Comparison of ENCODE assay signal across 23 cellular contexts in the genomic region with DNA sequence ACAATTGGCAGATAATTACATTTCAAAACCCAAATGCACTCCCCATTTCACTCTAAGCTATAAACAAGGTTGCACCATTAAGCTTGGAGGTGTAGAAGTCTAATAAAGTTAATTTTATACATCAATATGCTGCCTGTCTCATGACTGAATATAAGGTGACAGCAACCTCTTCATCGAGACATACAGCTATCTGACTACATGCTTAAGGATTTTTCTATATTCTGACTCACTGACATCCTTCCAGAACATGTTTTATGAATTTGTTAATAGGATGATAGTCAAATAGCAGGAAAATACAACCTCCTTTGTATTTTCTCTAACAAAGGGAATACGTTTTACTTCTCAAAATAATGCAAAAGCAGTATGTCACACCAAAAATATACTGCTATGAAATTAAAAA.
DNase-seq lines count a peak whose midpoint lies in the region; ATAC-seq, FAIRE-seq and TF ChIP-seq lines count a peak whose summit lies in the region.
"Had no signal": no experiment of that assay in that cellular context is flagged by ENCODE, and none has a peak within 500 bp of the region (broad histone marks: within the 10 kb centered on the region; RNA-seq: fewer than 3 reads in every experiment).

No MANE protein-coding gene starts in this region.

- H3K36me3 ChIP-seq in left ventricle myocardium inferior (peaks cover 52% of the 10 kb centered on the region), heart left ventricle (peaks cover 0 to 67% (median 51%) of the 10 kb centered on the region in 9 donors), astrocyte (ENCODE audit: insufficient read depth, low read length) (peaks cover 27% of the 10 kb centered on the region), thyroid gland (no peaks in the 10 kb centered on the region)

- no peak for TF ChIP-seq CTCF in left ventricle myocardium inferior (IDR thresholded peaks at IDR 0.05; ENCODE audit: borderline replicate concordance)
- TF ChIP-seq CTCF in heart left ventricle (IDR thresholded peaks at IDR 0.05) = no peak
- TF ChIP-seq CTCF in astrocyte (IDR thresholded peaks at IDR 0.05; ENCODE audit: insufficient read depth, low read depth, low read length) = no peak
- TF ChIP-seq CTCF in glutamatergic neuron (IDR thresholded peaks at IDR 0.05; ENCODE audit: partially characterized antibody, unreplicated experiment) = no peak
- no peak for TF ChIP-seq CTCF in thyroid gland (IDR thresholded peaks at IDR 0.05)

- H3K9me3 Mint-ChIP-seq in astrocyte (ENCODE audit: unreplicated experiment) = no peaks in the 10 kb centered on the region
- peaks cover 5% of the 10 kb centered on the region for H3K9me3 Mint-ChIP-seq in glutamatergic neuron (ENCODE audit: unreplicated experiment)
- H3K9me3 Mint-ChIP-seq in activated T-cell treated with anti-CD3 and anti-CD28 coated beads, Interleukin-2, amount 50 U/mL, for 4 hours = no peaks in the 10 kb centered on the region
- H3K9me3 Mint-ChIP-seq: stimulated activated naive CD8-positive, alpha-beta T cell treated with anti-CD3 and anti-CD28 coated beads, Interleukin-15, Interleukin-2, amounts not matched to agents 100 ng/mL and 50 ng/mL, for 24 hours had no signal

- no peak for FAIRE-seq in astrocyte (lab: Jason Lieb, UNC)
- FAIRE-seq: K562 had no signal

- peaks cover 85% of the 10 kb centered on the region for H4K20me1 ChIP-seq in astrocyte (ENCODE audit: insufficient read depth, low read length)

- peak overlapping the region; percentile 2 for H3K4me2 ChIP-seq in astrocyte (ENCODE audit: low read length)

- TF ChIP-seq POLR2A in heart left ventricle (IDR thresholded peaks at IDR 0.05) (no peak), thyroid gland (IDR thresholded peaks at IDR 0.05) (no peak)

- H3K27me3 ChIP-seq in left ventricle myocardium inferior (ENCODE audit: low read depth) = no peaks in the 10 kb centered on the region
- no peaks in the 10 kb centered on the region for H3K27me3 ChIP-seq in heart left ventricle
- no peaks in the 10 kb centered on the region for H3K27me3 ChIP-seq in astrocyte (ENCODE audit: insufficient read depth, low read length)
- no peaks in the 10 kb centered on the region for H3K27me3 ChIP-seq in thyroid gland
- H3K27me3 ChIP-seq: body of pancreas, MG63 had no signal

- H3K4me3 Mint-ChIP-seq in astrocyte (ENCODE audit: unreplicated experiment) (no peak overlapping the region), glutamatergic neuron (ENCODE audit: unreplicated experiment) (no peak overlapping the region)
- H3K4me3 Mint-ChIP-seq in activated T-cell treated with anti-CD3 and anti-CD28 coated beads, Interleukin-2, amount 50 U/mL, for 4 hours = no peak overlapping the region
- H3K4me3 Mint-ChIP-seq: B cell; CD8-positive, alpha-beta T cell; stimulated activated naive CD8-positive, alpha-beta T cell treated with anti-CD3 and anti-CD28 coated beads, Interleukin-15, Interleukin-2, amounts not matched to agents 100 ng/mL and 50 ng/mL, for 24 hours; T-helper 17 cell had no signal

- peaks cover 22% of the 10 kb centered on the region for H3K4me1 Mint-ChIP-seq in astrocyte (ENCODE audit: low read depth, unreplicated experiment)
- peaks cover 26% of the 10 kb centered on the region for H3K4me1 Mint-ChIP-seq in glutamatergic neuron (ENCODE audit: low read depth, unreplicated experiment)
- H3K4me1 Mint-ChIP-seq in activated T-cell treated with anti-CD3 and anti-CD28 coated beads, Interleukin-2, amount 50 U/mL, for 4 hours (ENCODE audit: low read depth) = peaks cover 61% of the 10 kb centered on the region

- H3K36me3 Mint-ChIP-seq in astrocyte (ENCODE audit: low read depth, unreplicated experiment) (no peaks in the 10 kb centered on the region), glutamatergic neuron (ENCODE audit: unreplicated experiment) (no peaks in the 10 kb centered on the region)
- peaks cover 57% of the 10 kb centered on the region for H3K36me3 Mint-ChIP-seq in activated T-cell treated with anti-CD3 and anti-CD28 coated beads, Interleukin-2, amount 50 U/mL, for 4 hours (ENCODE audit: insufficient read depth)

- no peak for DNase-seq in left ventricle myocardium inferior
- DNase-seq in heart left ventricle = no peak
- DNase-seq in astrocyte (ENCODE audit: low read depth) = no peak
- no peak for DNase-seq in glutamatergic neuron
- no peak for DNase-seq in thyroid gland
- DNase-seq in NCI-H524 treated with DMSO at 0.1 percent for 48 hours (lab: John Stamatoyannopoulos, UW) = no peak
- no peak for DNase-seq in activated CD4-positive, alpha-beta T cell treated with anti-CD3 and anti-CD28 coated beads, Interleukin-2, amount 50 U/mL, for 1 hour
- DNase-seq in activated T-cell treated with anti-CD3 and anti-CD28 coated beads, Interleukin-2, amount 50 U/mL, for 4 hours = no peak
- DNase-seq: activated gamma-delta T cell; activated T-cell treated with anti-CD3 and anti-CD28 coated beads for 4 hours; body of pancreas; CD8-positive, alpha-beta T cell; effector CD4-positive, alpha-beta T cell; H7; MG63; NCI-H1417 treated with DMSO at 0.1 percent for 48 hours; NCI-H446; T-helper 17 cell had no signal

- H2AFZ ChIP-seq in astrocyte (ENCODE audit: low read depth, low read length) = no peak overlapping the region

- intact Hi-C loops in left ventricle myocardium inferior (cut with micrococcal nuclease) (loop anchor here (10.0 kb wide), 2 partner anchors 55 to 415 kb away; no protein-coding TSS in a partner anchor), heart left ventricle (cut with DNase I) (loop anchor here in 8 of 10 donors (2.0 to 10.0 kb wide), 13 partner anchors 37 to 515 kb away; partner anchors contain the start of genes JMJD1C (in 4 of the 8) and REEP3 (in 2 of the 8)), thyroid gland (cut with DNase I) (loop anchor here (10.0 kb wide), 1 partner anchor 515 kb away; no protein-coding TSS in a partner anchor)

- WGBS in heart left ventricle, 4 donors = 56 to 67% (median 63%) methylated on average over 2 of the region's 2 CpGs
- WGBS in thyroid gland, 2 donors = 90 to 91% methylated on average over 2 of the region's 2 CpGs

- H3K27ac Mint-ChIP-seq in astrocyte (ENCODE audit: unreplicated experiment) (no peak overlapping the region), glutamatergic neuron (ENCODE audit: unreplicated experiment) (peak overlapping the region; percentile 38)
- H3K27ac Mint-ChIP-seq: CD8-positive, alpha-beta T cell had no signal

- ATAC-seq in heart left ventricle = no peak
- ATAC-seq in activated T-cell treated with anti-CD3 and anti-CD28 coated beads, Interleukin-2, amount 50 U/mL, for 4 hours = no peak
- ATAC-seq: body of pancreas; CD8-positive, alpha-beta T cell; K562; T-helper 17 cell had no signal

- H3K4me1 ChIP-seq in left ventricle myocardium inferior (peaks cover 87% of the 10 kb centered on the region), heart left ventricle (peaks cover 3 to 83% (median 64%) of the 10 kb centered on the region in 12 donors), astrocyte (ENCODE audit: insufficient read depth, low read length) (peaks cover 38% of the 10 kb centered on the region), thyroid gland (peaks cover 51 to 58% of the 10 kb centered on the region in 2 donors)

- no peak overlapping the region for H3K4me3 ChIP-seq in left ventricle myocardium inferior
- no peak overlapping the region for H3K4me3 ChIP-seq in heart left ventricle
- no peak overlapping the region for H3K4me3 ChIP-seq in astrocyte (ENCODE audit: insufficient read depth, low read depth, low read length)
- H3K4me3 ChIP-seq in thyroid gland (replicated peaks in 1 of 3) = no peak overlapping the region
- H3K4me3 ChIP-seq: body of pancreas, K562, MG63, SK-N-MC, thoracic aorta had no signal

- no peaks in the 10 kb centered on the region for H3K27me3 Mint-ChIP-seq in astrocyte (ENCODE audit: low read depth, unreplicated experiment)
- H3K27me3 Mint-ChIP-seq in glutamatergic neuron (ENCODE audit: unreplicated experiment) = no peaks in the 10 kb centered on the region
- H3K27me3 Mint-ChIP-seq in activated T-cell treated with anti-CD3 and anti-CD28 coated beads, Interleukin-2, amount 50 U/mL, for 4 hours (ENCODE audit: low read depth) = no peaks in the 10 kb centered on the region
- H3K27me3 Mint-ChIP-seq: B cell; stimulated activated naive CD8-positive, alpha-beta T cell treated with anti-CD3 and anti-CD28 coated beads, Interleukin-15, Interleukin-2, amounts not matched to agents 100 ng/mL and 50 ng/mL, for 24 hours; T-helper 17 cell had no signal

- H3K27ac ChIP-seq in left ventricle myocardium inferior (replicated peaks) (peak overlapping the region; percentile 31), heart left ventricle (peak overlapping the region in 3 of 12 donors; percentile 12 to 66 (median 63)), astrocyte (ENCODE audit: low read depth, low read length) (peak overlapping the region; percentile 20), thyroid gland (peak overlapping the region; percentile 58 to 91 (median 74))
- H3K27ac ChIP-seq: body of pancreas, SK-N-MC, thoracic aorta had no signal

- peaks cover 4% of the 10 kb centered on the region for H3K9me3 ChIP-seq in left ventricle myocardium inferior (replicated peaks)
- no peaks in the 10 kb centered on the region for H3K9me3 ChIP-seq in heart left ventricle
- H3K9me3 ChIP-seq in astrocyte (ENCODE audit: insufficient read depth, low read depth, low read length) = no peaks in the 10 kb centered on the region
- H3K9me3 ChIP-seq in thyroid gland = no peaks in the 10 kb centered on the region
- H3K9me3 ChIP-seq: body of pancreas, MG63, thoracic aorta had no signal

- no peak overlapping the region for H3K9ac ChIP-seq in astrocyte (ENCODE audit: low read length)

- H3K79me2 ChIP-seq in astrocyte (ENCODE audit: insufficient read depth, low read length) = peaks cover 69% of the 10 kb centered on the region
